In genomic region chr19:35720648-35721047, GRCh38 we compare ENCODE assay signal across 2 cellular contexts.
TF ChIP-seq lines count a peak whose summit lies in the region.

No MANE protein-coding gene starts in this region.

TF ChIP-seq in GM12891, 5 proteins besides CTCF, POLR2A, EP300 and RAD21:
- no peak for TF ChIP-seq SPI1 (IDR thresholded peaks at IDR 0.05; ENCODE audit: low read depth, low read length)

TF ChIP-seq in HepG2, 621 proteins besides CTCF, POLR2A, EP300 and RAD21:
- TF ChIP-seq TEAD2 (CRISPR knock-in tag; IDR thresholded peaks at IDR 0.05) (no peak), HNRNPLL (IDR thresholded peaks at IDR 0.05; ENCODE audit: low read depth, low read length, poor library complexity, severe bottlenecking) (peak; percentile 3)
TF ChIP-seq in HepG2: peak in this region for 1.
